ENCODE assay signal across 17 cellular contexts in genomic region chr17:7465481-7466275, GRCh38. TPM values are rescaled to one million over a fixed set of nuclear protein-coding genes. Genes with fewer than 3 reads are reported as not detected.
DNase-seq lines count a peak whose midpoint lies in the region; TF ChIP-seq lines count a peak whose summit lies in the region.
"Had no signal": no experiment of that assay in that cellular context is flagged by ENCODE, and none has a peak within 500 bp of the region (broad histone marks: within the 10 kb centered on the region; RNA-seq: fewer than 3 reads in every experiment).

No MANE protein-coding gene starts in this region.

- H2BK5ac ChIP-seq in H9 (ENCODE audit: insufficient read length, low read length) = no peak overlapping the region

- intact Hi-C loops in dendritic cell treated with granulocyte-macrophage colony-stimulating factor and Interleukin-4, amounts not matched to agents 40 ng/mL and 50 ng/mL, for 4 days (cut with micrococcal nuclease) = no loop called here

- H3K9ac ChIP-seq in H9 (ENCODE audit: extremely low read depth, insufficient read length, low read length) (no peak overlapping the region), subcutaneous abdominal adipose tissue (ENCODE audit: low read length in 5 of 5) (no peak overlapping the region)
- H3K9ac ChIP-seq: KMS-11 had no signal

- no peaks in the 10 kb centered on the region for H3K79me2 ChIP-seq in H9 (ENCODE audit: insufficient read depth, low read length)

- H2BK15ac ChIP-seq in H9 (ENCODE audit: low read depth, low read length) = no peak overlapping the region

- H3K4ac ChIP-seq in H9 (ENCODE audit: low read depth, low read length) = no peak overlapping the region

- peaks cover 3 to 20% (median 18%) of the 10 kb centered on the region in 3 experiments; a peak in 5 of 7 replicates for H3K36me3 Mint-ChIP-seq in H9 (ENCODE audit: insufficient read depth in 1 of 3, low read depth in 3 of 3)
- H3K36me3 Mint-ChIP-seq in dendritic cell treated with granulocyte-macrophage colony-stimulating factor and Interleukin-4, amounts not matched to agents 40 ng/mL and 50 ng/mL, for 4 days (ENCODE audit: low read depth) = peaks cover 78% of the 10 kb centered on the region
- peaks cover 22% of the 10 kb centered on the region for H3K36me3 Mint-ChIP-seq in nephron progenitor cell (ENCODE audit: low read depth)
- peaks cover 17% of the 10 kb centered on the region for H3K36me3 Mint-ChIP-seq in mesothelial cell of epicardium
- H3K36me3 Mint-ChIP-seq: natural killer cell had no signal

- no peaks in the 10 kb centered on the region for H3K27me3 Mint-ChIP-seq in H9 (ENCODE audit: low read depth)
- no peaks in the 10 kb centered on the region for H3K27me3 Mint-ChIP-seq in dendritic cell treated with granulocyte-macrophage colony-stimulating factor and Interleukin-4, amounts not matched to agents 40 ng/mL and 50 ng/mL, for 4 days
- peaks cover 2% of the 10 kb centered on the region for H3K27me3 Mint-ChIP-seq in nephron progenitor cell (ENCODE audit: low read depth, poor library complexity)
- H3K27me3 Mint-ChIP-seq in mesothelial cell of epicardium (ENCODE audit: low read depth) = no peaks in the 10 kb centered on the region

- H3K4me1 ChIP-seq in H9 (ENCODE audit: insufficient read depth, low read length) (peaks cover 8% of the 10 kb centered on the region; the same call in 1 of the 2 replicates), subcutaneous abdominal adipose tissue (ENCODE audit: control insufficient read depth in 5 of 5, insufficient read depth in 5 of 5, low read length in 5 of 5) (peaks cover 0 to 35% (median 27%) of the 10 kb centered on the region in 5 donors)
- H3K4me1 ChIP-seq: Caco-2 had no signal

- H3K9me3 ChIP-seq in H9 (ENCODE audit: control insufficient read depth, low read depth, low read length) (no peaks in the 10 kb centered on the region), subcutaneous abdominal adipose tissue (ENCODE audit: control insufficient read depth in 5 of 5, low read length in 5 of 5) (no peaks in the 10 kb centered on the region)
- H3K9me3 ChIP-seq: Caco-2 had no signal

- no peak overlapping the region for H2AK5ac ChIP-seq in H9 (ENCODE audit: insufficient read length, low read length)

- H3K4me2 ChIP-seq in H9 (ENCODE audit: insufficient read depth, insufficient read length, low read length) = no peak overlapping the region
- H3K4me2 ChIP-seq: KMS-11 had no signal

- H3K4me3 ChIP-seq in subcutaneous abdominal adipose tissue (ENCODE audit: low read depth in 1 of 5, low read length in 5 of 5) = no peak overlapping the region
- H3K4me3 ChIP-seq: SK-N-MC had no signal

- H2BK120ac ChIP-seq in H9 (ENCODE audit: low read depth, low read length, poor library complexity, severe bottlenecking) = no peak overlapping the region

- no peaks in the 10 kb centered on the region for H3K79me1 ChIP-seq in H9 (ENCODE audit: insufficient read depth, low read depth, low read length, poor library complexity, severe bottlenecking)

- no peaks in the 10 kb centered on the region for H3K23me2 ChIP-seq in H9 (ENCODE audit: insufficient read length, low read depth, low read length, poor library complexity, severe bottlenecking)

- no peak overlapping the region for H3K18ac ChIP-seq in H9 (ENCODE audit: insufficient read length, low read depth, low read length)

- H2AFZ ChIP-seq in H9 (ENCODE audit: low read length) = no peak overlapping the region

- H3K4me1 Mint-ChIP-seq in H9 (peaks cover 7 to 13% of the 10 kb centered on the region in 2 experiments), nephron progenitor cell (peaks cover 44% of the 10 kb centered on the region), mesothelial cell of epicardium (peaks cover 9% of the 10 kb centered on the region)
- peaks cover 40% of the 10 kb centered on the region for H3K4me1 Mint-ChIP-seq in dendritic cell treated with granulocyte-macrophage colony-stimulating factor and Interleukin-4, amounts not matched to agents 40 ng/mL and 50 ng/mL, for 4 days (ENCODE audit: low read depth)

- H4K91ac ChIP-seq in H9 (ENCODE audit: insufficient read length, low read depth, low read length) = no peak overlapping the region

- H3T11ph ChIP-seq in H9 (ENCODE audit: low read length) = no peak overlapping the region

- H3K27ac Mint-ChIP-seq in H9 (peak overlapping the region in 2 of 3 experiments; percentile 59 to 93; a peak in 3 of 7 replicates), nephron progenitor cell (peak overlapping the region; percentile 15), mesothelial cell of epicardium (no peak overlapping the region)
- H3K27ac Mint-ChIP-seq in dendritic cell treated with granulocyte-macrophage colony-stimulating factor and Interleukin-4, amounts not matched to agents 40 ng/mL and 50 ng/mL, for 4 days = peak overlapping the region; percentile 87

- no CpG with 5 or more reads among the region's 35 CpGs for WGBS in H9 (ENCODE audit: extremely low coverage, insufficient read length, low lambda C conversion rate)

- H3K4me3 Mint-ChIP-seq in H9 (no peak overlapping the region), nephron progenitor cell (no peak overlapping the region), mesothelial cell of epicardium (no peak overlapping the region)
- no peak overlapping the region for H3K4me3 Mint-ChIP-seq in dendritic cell treated with granulocyte-macrophage colony-stimulating factor and Interleukin-4, amounts not matched to agents 40 ng/mL and 50 ng/mL, for 4 days
- H3K4me3 Mint-ChIP-seq: natural killer cell had no signal

- no peak overlapping the region for H3K56ac ChIP-seq in H9 (ENCODE audit: insufficient read length, low read depth, low read length)

- H3K9me3 Mint-ChIP-seq in H9 = no peaks in the 10 kb centered on the region
- H3K9me3 Mint-ChIP-seq in dendritic cell treated with granulocyte-macrophage colony-stimulating factor and Interleukin-4, amounts not matched to agents 40 ng/mL and 50 ng/mL, for 4 days = no peaks in the 10 kb centered on the region
- H3K9me3 Mint-ChIP-seq in nephron progenitor cell = no peaks in the 10 kb centered on the region
- H3K9me3 Mint-ChIP-seq in mesothelial cell of epicardium = no peaks in the 10 kb centered on the region
- H3K9me3 Mint-ChIP-seq: natural killer cell had no signal

- H4K20me1 ChIP-seq in H9 (ENCODE audit: control insufficient read depth, insufficient read depth, insufficient read length) = peaks cover 2% of the 10 kb centered on the region

- H3K27me3 ChIP-seq in H9 (ENCODE audit: insufficient read depth, low read length) (no peaks in the 10 kb centered on the region), subcutaneous abdominal adipose tissue (ENCODE audit: control insufficient read depth in 5 of 5, insufficient read depth in 4 of 5, low read length in 5 of 5) (no peaks in the 10 kb centered on the region)

- H3K36me3 ChIP-seq in subcutaneous abdominal adipose tissue (ENCODE audit: control insufficient read depth in 5 of 5, insufficient read depth in 5 of 5, low read length in 5 of 5) = peaks cover 0 to 50% (median 33%) of the 10 kb centered on the region in 5 donors

- no peak overlapping the region for H4K8ac ChIP-seq in H9 (replicated peaks; ENCODE audit: insufficient read length, low read depth, low read length)

- H2BK12ac ChIP-seq in H9 (ENCODE audit: insufficient read length, low read depth, low read length) = no peak overlapping the region

- TF ChIP-seq CTCF in H9 (conservative IDR thresholded peaks at IDR 0.05) (no peak), nephron progenitor cell (IDR thresholded peaks at IDR 0.05) (no peak), mesothelial cell of epicardium (IDR thresholded peaks at IDR 0.05; ENCODE audit: unreplicated experiment) (no peak)

- no peak overlapping the region for H3K23ac ChIP-seq in H9 (ENCODE audit: insufficient read length, low read depth, low read length)

- H3K14ac ChIP-seq in H9 (ENCODE audit: insufficient read depth, low read length) = no peak overlapping the region

- H2BK20ac ChIP-seq in H9 (ENCODE audit: low read depth, low read length, poor library complexity, severe bottlenecking) = no peak overlapping the region

- no peak overlapping the region for H4K5ac ChIP-seq in H9 (ENCODE audit: insufficient read length, low read depth, low read length)

- H3K27ac ChIP-seq in H9 (ENCODE audit: insufficient read length, low read depth, low read length) (no peak overlapping the region), subcutaneous abdominal adipose tissue (ENCODE audit: low read depth, low read length) (peak overlapping the region; percentile 72)
- H3K27ac ChIP-seq: KMS-11, SK-N-MC had no signal

- DNase-seq in H9 (no peak), nephron progenitor cell (no peak), mesothelial cell of epicardium (ENCODE audit: low spot score in 2 of 2, unreplicated experiment in 2 of 2) (no peak), GM19240 (ENCODE audit: insufficient read length, low spot score) (no peak), midbrain (lab: John Stamatoyannopoulos, UW) (no peak)
- DNase-seq: Caco-2; erythroblast; natural killer cell; NCI-H1048; NCI-H2171 treated with DMSO at 0.1 percent for 48 hours; stimulated activated CD4-positive, alpha-beta T cell treated with anti-CD3 and anti-CD28 coated beads, Interleukin-15, amount 100 ng/mL, for 24 hours; stimulated activated naive CD4-positive, alpha-beta T cell had no signal

RNA-seq across cellular contexts. Expression of gene ZBTB4, which starts 13.8 kb away (rescaled TPM):
- 14.4 and 14.9 TPM in 2 replicates for total RNA-seq in H9 (2021)
- total RNA-seq in mesothelial cell of epicardium = 36.4 to 40.1 TPM (median 39.7 TPM) in 3 replicates

RNA-seq across cellular contexts. Expression of gene SLC35G6, which starts 15.6 kb away (rescaled TPM):
- not detected in 2 replicates for total RNA-seq in H9 (2021)
- not detected in 3 replicates for total RNA-seq in mesothelial cell of epicardium
- total RNA-seq: Caco-2, natural killer cell, pulmonary artery endothelial cell had no signal

RNA-seq across cellular contexts. Expression of gene POLR2A, which starts 18.5 kb away (rescaled TPM):
- total RNA-seq in H9 (2021) (153 and 154 TPM in 2 replicates), mesothelial cell of epicardium (195 to 208 TPM (median 204 TPM) in 3 replicates)

RNA-seq across cellular contexts. Expression of gene CHRNB1, which starts 20.8 kb away (rescaled TPM):
- total RNA-seq in H9 (2021) = 12.7 and 13.2 TPM in 2 replicates
- 15.9 to 17.7 TPM (median 16.0 TPM) in 3 replicates for total RNA-seq in mesothelial cell of epicardium

RNA-seq across cellular contexts. Expression of gene FGF11, which starts 26.4 kb away (rescaled TPM):
- total RNA-seq in H9 (2021) (14.1 and 15.2 TPM in 2 replicates), mesothelial cell of epicardium (24.8 to 26.8 TPM (median 26.5 TPM) in 3 replicates)
